Comparison of ENCODE assay signal across 1 cellular context in genomic region chr1:183025782-183026774, GRCh38.
TF ChIP-seq lines count a peak whose summit lies in the region.

No MANE protein-coding gene starts in this region.

TF ChIP-seq in GM12878, 131 proteins besides CTCF, POLR2A, EP300 and RAD21 (continued from another document and continues in another):
- TF ChIP-seq ZBTB40 (IDR thresholded peaks at IDR 0.05; ENCODE audit: borderline replicate concordance) (no peak), NFIC (IDR thresholded peaks at IDR 0.05; ENCODE audit: low read depth, low read length) (peak; percentile 38), POU2F2 (IDR thresholded peaks at IDR 0.05; ENCODE audit: borderline replicate concordance, low read depth, low read length) (no peak), MYC (IDR thresholded peaks at IDR 0.05; ENCODE audit: insufficient read depth, insufficient read length, insufficient replicate concordance, low read length, severe bottlenecking) (no peak), LARP7 (IDR thresholded peaks at IDR 0.05) (no peak), TCF12 (IDR thresholded peaks at IDR 0.05; ENCODE audit: low read depth, low read length) (no peak), NRF1 (conservative IDR thresholded peaks at IDR 0.05; ENCODE audit: low read depth, low read length) (no peak), SIX5 (IDR thresholded peaks at IDR 0.05; ENCODE audit: low read depth, low read length, severe bottlenecking) (no peak), NFXL1 (IDR thresholded peaks at IDR 0.05; ENCODE audit: borderline replicate concordance) (no peak), TCF3 (IDR thresholded peaks at IDR 0.05; ENCODE audit: borderline replicate concordance, insufficient read depth, low read depth, low read length) (no peak), FOXM1 (IDR thresholded peaks at IDR 0.05; ENCODE audit: low read depth, low read length) (no peak), RELA (IDR thresholded peaks at IDR 0.05; ENCODE audit: borderline replicate concordance, partially characterized antibody) (no peak), YBX1 (IDR thresholded peaks at IDR 0.05) (no peak), MLLT1 (IDR thresholded peaks at IDR 0.05) (peak; percentile 28; the same call in 1 of the 2 replicates), YY1 (IDR thresholded peaks at IDR 0.05; ENCODE audit: low read depth, low read length) (no peak), MEF2B (IDR thresholded peaks at IDR 0.05; ENCODE audit: partially characterized antibody, poor library complexity, severe bottlenecking) (peak; percentile 62), FOXK2 (IDR thresholded peaks at IDR 0.05) (no peak), WRNIP1 (IDR thresholded peaks at IDR 0.05; ENCODE audit: borderline replicate concordance, low read depth, low read length) (no peak), HDAC6 (IDR thresholded peaks at IDR 0.05; ENCODE audit: unreplicated experiment) (no peak), SREBF2 (IDR thresholded peaks at IDR 0.05; ENCODE audit: low read length) (no peak), POLR2AphosphoS2 (IDR thresholded peaks at IDR 0.05; ENCODE audit: low read depth, low read length) (no peak), REST (IDR thresholded peaks at IDR 0.05; ENCODE audit: low read depth, low read length) (no peak), SREBF1 (IDR thresholded peaks at IDR 0.05; ENCODE audit: low read length) (no peak), SP1 (IDR thresholded peaks at IDR 0.05; ENCODE audit: low read depth, low read length) (no peak), ETV6 (conservative IDR thresholded peaks at IDR 0.05 in 1 of 2, IDR thresholded peaks at IDR 0.05 in 1 of 2; ENCODE audit: borderline replicate concordance in 1 of 2, low read depth in 1 of 2) (no peak), NR2C1 (IDR thresholded peaks at IDR 0.05) (peak; percentile 18; the same call in 1 of the 2 replicates), PBX3 (IDR thresholded peaks at IDR 0.05; ENCODE audit: insufficient replicate concordance, low read depth, low read length) (no peak), CUX1 (IDR thresholded peaks at IDR 0.05; ENCODE audit: insufficient replicate concordance, low read depth, low read length) (peak; percentile 21), ZZZ3 (IDR thresholded peaks at IDR 0.05; ENCODE audit: control insufficient read depth, insufficient read length, low read depth) (no peak)
- TF ChIP-seq, protein P1, sequence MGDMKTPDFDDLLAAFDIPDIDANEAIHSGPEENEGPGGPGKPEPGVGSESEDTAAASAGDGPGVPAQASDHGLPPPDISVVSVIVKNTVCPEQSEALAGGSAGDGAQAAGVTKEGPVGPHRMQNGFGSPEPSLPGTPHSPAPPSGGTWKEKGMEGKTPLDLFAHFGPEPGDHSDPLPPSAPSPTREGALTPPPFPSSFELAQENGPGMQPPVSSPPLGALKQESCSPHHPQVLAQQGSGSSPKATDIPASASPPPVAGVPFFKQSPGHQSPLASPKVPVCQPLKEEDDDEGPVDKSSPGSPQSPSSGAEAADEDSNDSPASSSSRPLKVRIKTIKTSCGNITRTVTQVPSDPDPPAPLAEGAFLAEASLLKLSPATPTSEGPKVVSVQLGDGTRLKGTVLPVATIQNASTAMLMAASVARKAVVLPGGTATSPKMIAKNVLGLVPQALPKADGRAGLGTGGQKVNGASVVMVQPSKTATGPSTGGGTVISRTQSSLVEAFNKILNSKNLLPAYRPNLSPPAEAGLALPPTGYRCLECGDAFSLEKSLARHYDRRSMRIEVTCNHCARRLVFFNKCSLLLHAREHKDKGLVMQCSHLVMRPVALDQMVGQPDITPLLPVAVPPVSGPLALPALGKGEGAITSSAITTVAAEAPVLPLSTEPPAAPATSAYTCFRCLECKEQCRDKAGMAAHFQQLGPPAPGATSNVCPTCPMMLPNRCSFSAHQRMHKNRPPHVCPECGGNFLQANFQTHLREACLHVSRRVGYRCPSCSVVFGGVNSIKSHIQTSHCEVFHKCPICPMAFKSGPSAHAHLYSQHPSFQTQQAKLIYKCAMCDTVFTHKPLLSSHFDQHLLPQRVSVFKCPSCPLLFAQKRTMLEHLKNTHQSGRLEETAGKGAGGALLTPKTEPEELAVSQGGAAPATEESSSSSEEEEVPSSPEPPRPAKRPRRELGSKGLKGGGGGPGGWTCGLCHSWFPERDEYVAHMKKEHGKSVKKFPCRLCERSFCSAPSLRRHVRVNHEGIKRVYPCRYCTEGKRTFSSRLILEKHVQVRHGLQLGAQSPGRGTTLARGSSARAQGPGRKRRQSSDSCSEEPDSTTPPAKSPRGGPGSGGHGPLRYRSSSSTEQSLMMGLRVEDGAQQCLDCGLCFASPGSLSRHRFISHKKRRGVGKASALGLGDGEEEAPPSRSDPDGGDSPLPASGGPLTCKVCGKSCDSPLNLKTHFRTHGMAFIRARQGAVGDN (IDR thresholded peaks at IDR 0.05): peak; percentile 17; the same call in 1 of the 2 replicates
- TF ChIP-seq, protein P2, sequence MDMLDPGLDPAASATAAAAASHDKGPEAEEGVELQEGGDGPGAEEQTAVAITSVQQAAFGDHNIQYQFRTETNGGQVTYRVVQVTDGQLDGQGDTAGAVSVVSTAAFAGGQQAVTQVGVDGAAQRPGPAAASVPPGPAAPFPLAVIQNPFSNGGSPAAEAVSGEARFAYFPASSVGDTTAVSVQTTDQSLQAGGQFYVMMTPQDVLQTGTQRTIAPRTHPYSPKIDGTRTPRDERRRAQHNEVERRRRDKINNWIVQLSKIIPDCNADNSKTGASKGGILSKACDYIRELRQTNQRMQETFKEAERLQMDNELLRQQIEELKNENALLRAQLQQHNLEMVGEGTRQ (IDR thresholded peaks at IDR 0.05; ENCODE audit: borderline replicate concordance, low read depth, low read length): no peak
- TF ChIP-seq, protein P3, sequence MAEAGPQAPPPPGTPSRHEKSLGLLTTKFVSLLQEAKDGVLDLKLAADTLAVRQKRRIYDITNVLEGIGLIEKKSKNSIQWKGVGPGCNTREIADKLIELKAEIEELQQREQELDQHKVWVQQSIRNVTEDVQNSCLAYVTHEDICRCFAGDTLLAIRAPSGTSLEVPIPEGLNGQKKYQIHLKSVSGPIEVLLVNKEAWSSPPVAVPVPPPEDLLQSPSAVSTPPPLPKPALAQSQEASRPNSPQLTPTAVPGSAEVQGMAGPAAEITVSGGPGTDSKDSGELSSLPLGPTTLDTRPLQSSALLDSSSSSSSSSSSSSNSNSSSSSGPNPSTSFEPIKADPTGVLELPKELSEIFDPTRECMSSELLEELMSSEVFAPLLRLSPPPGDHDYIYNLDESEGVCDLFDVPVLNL (IDR thresholded peaks at IDR 0.05; ENCODE audit: low read depth, low read length): no peak
